In genomic region chr1:245871881-245872280, GRCh38 we compare ENCODE assay signal across 24 cellular contexts.
DNase-seq lines count a peak whose midpoint lies in the region; TF ChIP-seq lines count a peak whose summit lies in the region.
"Had no signal": no experiment of that assay in that cellular context is flagged by ENCODE, and none has a peak within 500 bp of the region (broad histone marks: within the 10 kb centered on the region; RNA-seq: fewer than 3 reads in every experiment).

No MANE protein-coding gene starts in this region.

- no peak overlapping the region for H3K27ac ChIP-seq in mesenchymal stem cell (ENCODE audit: low read length, poor library complexity, severe bottlenecking)
- H3K27ac ChIP-seq in endodermal cell (ENCODE audit: low read depth, low read length) = no peak overlapping the region
- H3K27ac ChIP-seq: stomach had no signal

- 95% methylated on average over 4 of the region's 4 CpGs for WGBS in mesenchymal stem cell
- WGBS in endodermal cell (ENCODE audit: insufficient coverage in 1 of 2, insufficient read length in 1 of 2), 2 experiments = 97 to 98% methylated on average over 4 of the region's 4 CpGs

- H3K36me3 Mint-ChIP-seq in HFFc6 (ENCODE audit: low read depth) (0 out of 2 replicates have a peak, but pooled peaks cover 5% of the 10 kb centered on the region), brain (no peaks in the 10 kb centered on the region), endodermal cell (ENCODE audit: low read depth) (peaks cover 3% of the 10 kb centered on the region)
- H3K36me3 Mint-ChIP-seq: natural killer cell had no signal

- no peak overlapping the region for H3K4me2 ChIP-seq in mesenchymal stem cell (ENCODE audit: low read length, poor library complexity, severe bottlenecking)

- H3K18ac ChIP-seq in mesenchymal stem cell (ENCODE audit: low read depth in 1 of 2, low read length in 2 of 2) = peak overlapping the region in 1 of 2 experiments; percentile 13

- H2BK15ac ChIP-seq in mesenchymal stem cell (ENCODE audit: low read depth, poor library complexity, severe bottlenecking) = no peak overlapping the region

- H3K14ac ChIP-seq in mesenchymal stem cell (ENCODE audit: low read length in 2 of 2) = no peak overlapping the region

- H3K27me3 Mint-ChIP-seq in HFFc6 (ENCODE audit: insufficient read depth) (peaks cover 1% of the 10 kb centered on the region; the same call in 1 of the 2 replicates), brain (peaks cover 5% of the 10 kb centered on the region), endodermal cell (ENCODE audit: insufficient read depth) (no peaks in the 10 kb centered on the region)
- H3K27me3 Mint-ChIP-seq: activated CD4-positive, alpha-beta T cell treated with anti-CD3 and anti-CD28 coated beads, Interleukin-2, amount 10 ng/mL, durations not matched to agents 7 days and 5 days; memory B cell; progenitor cell of endocrine pancreas had no signal

- no peak overlapping the region for H4K91ac ChIP-seq in mesenchymal stem cell (ENCODE audit: low read length)

- peak overlapping the region in 1 of 2 experiments; percentile 11 for H3K4ac ChIP-seq in mesenchymal stem cell (ENCODE audit: low read depth in 1 of 2, low read length in 2 of 2)

- H3K4me1 Mint-ChIP-seq in HFFc6 (ENCODE audit: low read depth) (no peaks in the 10 kb centered on the region), brain (peaks cover 47% of the 10 kb centered on the region), endodermal cell (peaks cover 7% of the 10 kb centered on the region)
- H3K4me1 Mint-ChIP-seq: activated CD4-positive, alpha-beta T cell treated with anti-CD3 and anti-CD28 coated beads, Interleukin-2, amount 10 ng/mL, durations not matched to agents 7 days and 5 days; memory B cell had no signal

- H3K27me3 ChIP-seq in mesenchymal stem cell (ENCODE audit: control insufficient read depth in 1 of 2, insufficient read depth in 1 of 2, low read length in 2 of 2) (no peaks in the 10 kb centered on the region), endodermal cell (ENCODE audit: control insufficient read depth, insufficient read depth, low read length, poor library complexity, severe bottlenecking) (no peaks in the 10 kb centered on the region)
- H3K27me3 ChIP-seq: stomach had no signal

- no peak overlapping the region for H2BK5ac ChIP-seq in mesenchymal stem cell (ENCODE audit: low read depth, low read length, poor library complexity, severe bottlenecking)

- H4K8ac ChIP-seq in mesenchymal stem cell (ENCODE audit: low read length) = no peak overlapping the region

- TF ChIP-seq CTCF in HFFc6 (IDR thresholded peaks at IDR 0.05) = no peak
- TF ChIP-seq CTCF in brain (conservative IDR thresholded peaks at IDR 0.05) = no peak
- TF ChIP-seq CTCF in endodermal cell (conservative IDR thresholded peaks at IDR 0.05) = no peak

- DNase-seq in AG08396 (ENCODE audit: low spot score) (peak; percentile 52), HFFc6 (peak; percentile 96), mesenchymal stem cell (peak; percentile 58), hippocampal formation (lab: John Stamatoyannopoulos, UW) (no peak), amniotic stem cell (lab: John Stamatoyannopoulos, UW) (no peak), endodermal cell (no peak)
- DNase-seq in stimulated activated CD4-positive, alpha-beta T cell treated with anti-CD3 and anti-CD28 coated beads, Interleukin-4, amount 100 ng/mL, for 4 hours = no peak
- DNase-seq: activated CD4-positive, alpha-beta T cell treated with anti-CD3 and anti-CD28 coated beads, Interleukin-2, amount 10 ng/mL, durations not matched to agents 7 days and 5 days; activated CD8-positive, alpha-beta memory T cell treated with anti-CD3 and anti-CD28 coated beads, Interleukin-2, amount 50 U/mL, for 4 hours; activated effector memory CD4-positive, alpha-beta T cell treated with anti-CD3 and anti-CD28 coated beads, Interleukin-2, amount 50 U/mL, for 16 hours; amygdala; DMS79; GOT3; hypothalamus; natural killer cell; NCI-H1436; Right ventricle myocardium superior; stimulated activated CD4-positive, alpha-beta T cell treated with anti-CD3 and anti-CD28 coated beads, Interleukin-4, amount 100 ng/mL, for 1 hour; stomach; T-helper 1 cell had no signal

- no peak overlapping the region for H2AK5ac ChIP-seq in mesenchymal stem cell (ENCODE audit: low read length, severe bottlenecking)

- peak overlapping the region in 1 of 2 experiments; percentile 14 for H3K23ac ChIP-seq in mesenchymal stem cell (ENCODE audit: low read length in 2 of 2)

- no peak overlapping the region for H2BK120ac ChIP-seq in mesenchymal stem cell (ENCODE audit: low read depth, low read length)

- no peaks in the 10 kb centered on the region for H3K9me3 Mint-ChIP-seq in HFFc6
- H3K9me3 Mint-ChIP-seq in brain = no peaks in the 10 kb centered on the region
- H3K9me3 Mint-ChIP-seq in endodermal cell = peaks cover 3% of the 10 kb centered on the region
- H3K9me3 Mint-ChIP-seq: activated CD4-positive, alpha-beta T cell treated with anti-CD3 and anti-CD28 coated beads, Interleukin-2, amount 10 ng/mL, durations not matched to agents 7 days and 5 days; memory B cell; natural killer cell had no signal

- peak overlapping the region; percentile 71 for H3K4me3 Mint-ChIP-seq in HFFc6
- H3K4me3 Mint-ChIP-seq in brain = no peak overlapping the region
- no peak overlapping the region for H3K4me3 Mint-ChIP-seq in endodermal cell
- H3K4me3 Mint-ChIP-seq: activated CD4-positive, alpha-beta T cell treated with anti-CD3 and anti-CD28 coated beads, Interleukin-2, amount 10 ng/mL, durations not matched to agents 7 days and 5 days; memory B cell; natural killer cell had no signal

- no peaks in the 10 kb centered on the region for H3K36me3 ChIP-seq in mesenchymal stem cell (ENCODE audit: control insufficient read depth in 1 of 2, insufficient read depth in 2 of 2, low read depth in 1 of 2, low read length in 2 of 2)
- no peaks in the 10 kb centered on the region for H3K36me3 ChIP-seq in endodermal cell (ENCODE audit: control insufficient read depth, insufficient read depth, low read length)
- H3K36me3 ChIP-seq: stomach had no signal

- H3K4me3 ChIP-seq in mesenchymal stem cell (ENCODE audit: insufficient read depth in 1 of 2, low read depth in 1 of 2, low read length in 2 of 2) (no peak overlapping the region), endodermal cell (ENCODE audit: low read length) (no peak overlapping the region)
- H3K4me3 ChIP-seq: skin epidermis, stomach had no signal

- no peaks in the 10 kb centered on the region for H3K79me1 ChIP-seq in mesenchymal stem cell (replicated peaks; ENCODE audit: low read length, poor library complexity, severe bottlenecking)

- H3K4me1 ChIP-seq in mesenchymal stem cell (ENCODE audit: control insufficient read depth, insufficient read depth, low read depth, low read length) (peaks cover 7% of the 10 kb centered on the region), endodermal cell (ENCODE audit: control insufficient read depth, insufficient read depth, low read length) (no peaks in the 10 kb centered on the region)

- H3K9ac ChIP-seq in mesenchymal stem cell (ENCODE audit: low read length) (no peak overlapping the region), endodermal cell (ENCODE audit: extremely low read depth, low read length, poor library complexity, severe bottlenecking) (no peak overlapping the region)

- H2BK12ac ChIP-seq in mesenchymal stem cell (ENCODE audit: low read length in 2 of 2) = peak overlapping the region in 1 of 2 experiments; percentile 75

- H3K9me3 ChIP-seq in mesenchymal stem cell (ENCODE audit: control insufficient read depth, low read length) = no peaks in the 10 kb centered on the region
- peaks cover 15% of the 10 kb centered on the region for H3K9me3 ChIP-seq in endodermal cell (ENCODE audit: control insufficient read depth, low read length)
- H3K9me3 ChIP-seq: stomach had no signal

- H2AFZ ChIP-seq in mesenchymal stem cell (ENCODE audit: low read depth, low read length) = no peak overlapping the region

- peak overlapping the region; percentile 96 for H3K27ac Mint-ChIP-seq in HFFc6
- H3K27ac Mint-ChIP-seq in brain = peak overlapping the region in 3 of 5 experiments; percentile 2 to 31 (median 28)
- no peak overlapping the region for H3K27ac Mint-ChIP-seq in endodermal cell
- H3K27ac Mint-ChIP-seq: activated CD4-positive, alpha-beta T cell treated with anti-CD3 and anti-CD28 coated beads, Interleukin-2, amount 10 ng/mL, durations not matched to agents 7 days and 5 days; memory B cell; natural killer cell; progenitor cell of endocrine pancreas had no signal

Comparison
In these comparisons a context has a peak if more than half of its experiments do, and no peak if none do; other contexts are left out.
1. DNase-seq: peak in AG08396 (single experiment), HFFc6 (single experiment) and mesenchymal stem cell (single experiment); none in stimulated activated CD4-positive, alpha-beta T cell treated with anti-CD3 and anti-CD28 coated beads, Interleukin-4, amount 100 ng/mL, for 4 hours (0 of 2), hippocampal formation (0 of 2), amniotic stem cell (single experiment) and endodermal cell (single experiment).